In the genomic region with DNA sequence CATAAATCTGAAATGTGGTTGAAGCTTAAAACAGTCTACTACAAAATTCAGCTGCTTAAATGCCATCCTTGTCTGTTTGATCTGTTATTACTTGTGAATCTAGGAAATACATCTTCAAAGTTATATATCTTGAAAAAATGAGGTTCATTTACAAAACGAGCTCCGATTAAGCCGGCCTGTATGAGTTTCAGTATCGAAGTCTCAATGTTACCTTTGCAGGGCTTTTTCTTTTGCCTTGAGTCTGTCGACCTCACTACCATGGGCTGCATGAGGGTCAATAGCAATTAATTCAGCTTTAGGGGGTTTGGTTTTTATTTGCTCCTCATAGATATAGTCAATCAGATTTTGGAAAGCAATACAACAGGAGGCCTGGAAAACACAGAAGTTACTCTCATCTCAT, we compare ENCODE assay signal across 17 cellular contexts. TPM values are rescaled to one million over a fixed set of nuclear protein-coding genes. Genes with fewer than 3 reads are reported as not detected.
DNase-seq lines count a peak whose midpoint lies in the region; ATAC-seq and TF ChIP-seq lines count a peak whose summit lies in the region.
"Had no signal": no experiment of that assay in that cellular context is flagged by ENCODE, and none has a peak within 500 bp of the region (broad histone marks: within the 10 kb centered on the region; RNA-seq: fewer than 3 reads in every experiment).

No MANE protein-coding gene starts in this region.

- peaks cover 5% of the 10 kb centered on the region for H3K36me3 Mint-ChIP-seq in activated T-cell treated with anti-CD3 and anti-CD28 coated beads, Interleukin-2, amount 50 U/mL, for 4 hours (ENCODE audit: insufficient read depth)
- H3K36me3 Mint-ChIP-seq in stimulated activated effector memory CD8-positive, alpha-beta T cell treated with anti-CD3 and anti-CD28 coated beads, Interleukin-12 subunit alpha, Interleukin-12 subunit beta, amount 100 ng/mL, for 72 hours, result no peaks in the 10 kb centered on the region
- H3K36me3 Mint-ChIP-seq in chondrocyte (ENCODE audit: low read depth), result peaks cover 4% of the 10 kb centered on the region

- H3K79me2 ChIP-seq in Loucy (ENCODE audit: insufficient read depth, low read length), result no peaks in the 10 kb centered on the region
- H3K79me2 ChIP-seq: parathyroid adenoma had no signal

- H4K20me1 ChIP-seq in Loucy (ENCODE audit: insufficient read depth, low read length, poor library complexity, severe bottlenecking), result no peaks in the 10 kb centered on the region

- peak overlapping the region; percentile 24 for H3K4me3 Mint-ChIP-seq in activated T-cell treated with anti-CD3 and anti-CD28 coated beads, Interleukin-2, amount 50 U/mL, for 4 hours
- peak overlapping the region; percentile 1 for H3K4me3 Mint-ChIP-seq in stimulated activated effector memory CD8-positive, alpha-beta T cell treated with anti-CD3 and anti-CD28 coated beads, Interleukin-12 subunit alpha, Interleukin-12 subunit beta, amount 100 ng/mL, for 72 hours
- H3K4me3 Mint-ChIP-seq in chondrocyte (ENCODE audit: unreplicated experiment), result no peak overlapping the region

- H3F3A ChIP-seq in Loucy (ENCODE audit: low read depth), result no peaks in the 10 kb centered on the region

- peak overlapping the region; percentile 62 for H3K4me2 ChIP-seq in Loucy (ENCODE audit: low read depth, low read length, poor library complexity, severe bottlenecking)

- no peaks in the 10 kb centered on the region for H3K27me3 ChIP-seq in Loucy (ENCODE audit: insufficient read depth, low read length, poor library complexity, severe bottlenecking)
- H3K27me3 ChIP-seq: SJSA1 had no signal

- peaks cover 6% of the 10 kb centered on the region for H3K9me3 Mint-ChIP-seq in activated T-cell treated with anti-CD3 and anti-CD28 coated beads, Interleukin-2, amount 50 U/mL, for 4 hours
- peaks cover 7% of the 10 kb centered on the region for H3K9me3 Mint-ChIP-seq in stimulated activated effector memory CD8-positive, alpha-beta T cell treated with anti-CD3 and anti-CD28 coated beads, Interleukin-12 subunit alpha, Interleukin-12 subunit beta, amount 100 ng/mL, for 72 hours
- peaks cover 9% of the 10 kb centered on the region for H3K9me3 Mint-ChIP-seq in chondrocyte (ENCODE audit: low read depth)

- H3K9me3 ChIP-seq in Loucy (ENCODE audit: insufficient read depth, low read depth, low read length), result peaks cover 8% of the 10 kb centered on the region
- H3K9me3 ChIP-seq: SJSA1 had no signal

- no peak for ATAC-seq in activated T-cell treated with anti-CD3 and anti-CD28 coated beads, Interleukin-2, amount 50 U/mL, for 4 hours
- ATAC-seq in GM21723 (IDR thresholded peaks at IDR 0.05; ENCODE audit: unreplicated experiment), result peak; percentile 31
- no peak for ATAC-seq in stimulated activated effector memory CD8-positive, alpha-beta T cell treated with anti-CD3 and anti-CD28 coated beads, Interleukin-12 subunit alpha, Interleukin-12 subunit beta, amount 100 ng/mL, for 72 hours

- H3K36me3 ChIP-seq in Loucy (ENCODE audit: insufficient read depth, low read length), result no peaks in the 10 kb centered on the region
- H3K36me3 ChIP-seq: SJSA1, thoracic aorta had no signal

- peak overlapping the region; percentile 33 for H3K9ac ChIP-seq in Loucy (ENCODE audit: low read depth, low read length, poor library complexity, severe bottlenecking)
- H3K9ac ChIP-seq: parathyroid adenoma had no signal

- H3K4me1 Mint-ChIP-seq in activated T-cell treated with anti-CD3 and anti-CD28 coated beads, Interleukin-2, amount 50 U/mL, for 4 hours (ENCODE audit: low read depth), result peaks cover 25% of the 10 kb centered on the region
- peaks cover 6% of the 10 kb centered on the region for H3K4me1 Mint-ChIP-seq in stimulated activated effector memory CD8-positive, alpha-beta T cell treated with anti-CD3 and anti-CD28 coated beads, Interleukin-12 subunit alpha, Interleukin-12 subunit beta, amount 100 ng/mL, for 72 hours
- no peaks in the 10 kb centered on the region for H3K4me1 Mint-ChIP-seq in chondrocyte (ENCODE audit: low read depth)

- peak overlapping the region; percentile 82 for H2AFZ ChIP-seq in Loucy (ENCODE audit: low read length)
- H2AFZ ChIP-seq: parathyroid adenoma had no signal

- H3K9me2 ChIP-seq in Loucy (replicated peaks; ENCODE audit: low read depth, low read length), result no peaks in the 10 kb centered on the region

- DNase-seq in activated T-cell treated with anti-CD3 and anti-CD28 coated beads, Interleukin-2, amount 50 U/mL, for 4 hours, result no peak
- DNase-seq in activated T-cell treated with anti-CD3 and anti-CD28 coated beads, Interleukin-2, amount 50 U/mL, for 48 hours, result no peak
- DNase-seq in stimulated activated effector memory CD8-positive, alpha-beta T cell treated with anti-CD3 and anti-CD28 coated beads, Interleukin-12 subunit alpha, Interleukin-12 subunit beta, amount 100 ng/mL, for 72 hours (ENCODE audit: low spot score in 2 of 2), result no peak
- DNase-seq in OCI-M2 (lab: John Stamatoyannopoulos, UW; ENCODE audit: unreplicated experiment) (no peak), D341Med (ENCODE audit: low spot score) (no peak), chondrocyte (ENCODE audit: low spot score) (no peak)
- DNase-seq: activated CD8-positive, alpha-beta memory T cell treated with anti-CD3 and anti-CD28 coated beads, Interleukin-2, amount 50 U/mL, for 4 hours; H7; islet precursor cell; MV-4-11; NCI-H2171 treated with DMSO at 0.1 percent for 48 hours; stimulated activated CD4-positive, alpha-beta T cell treated with anti-CD3 and anti-CD28 coated beads, Interleukin-12 subunit alpha, Interleukin-12 subunit beta, amount 100 ng/mL, for 4 hours had no signal

- H3K27me3 Mint-ChIP-seq in activated T-cell treated with anti-CD3 and anti-CD28 coated beads, Interleukin-2, amount 50 U/mL, for 4 hours (ENCODE audit: low read depth), result no peaks in the 10 kb centered on the region
- no peaks in the 10 kb centered on the region for H3K27me3 Mint-ChIP-seq in chondrocyte (ENCODE audit: low read depth)

- H3K4me3 ChIP-seq in Loucy (ENCODE audit: low read length, poor library complexity, severe bottlenecking), result peak overlapping the region; percentile 19
- H3K4me3 ChIP-seq: SJSA1, thoracic aorta had no signal

- no peak for TF ChIP-seq CTCF in Loucy (conservative IDR thresholded peaks at IDR 0.05; ENCODE audit: low read length)
- TF ChIP-seq CTCF in chondrocyte (IDR thresholded peaks at IDR 0.05), result no peak

- H3K4me1 ChIP-seq in Loucy (ENCODE audit: insufficient read depth, low read length, poor library complexity, severe bottlenecking), result peaks cover 32% of the 10 kb centered on the region
- H3K4me1 ChIP-seq: parathyroid adenoma, SJSA1 had no signal

- no peak overlapping the region for H3K27ac Mint-ChIP-seq in stimulated activated effector memory CD8-positive, alpha-beta T cell treated with anti-CD3 and anti-CD28 coated beads, Interleukin-12 subunit alpha, Interleukin-12 subunit beta, amount 100 ng/mL, for 72 hours
- no peak overlapping the region for H3K27ac Mint-ChIP-seq in chondrocyte (ENCODE audit: unreplicated experiment)

RNA-seq across cellular contexts. Expression of a gene that starts 23.2 kb away (rescaled TPM):
- not detected for total RNA-seq in activated T-cell treated with anti-CD3 and anti-CD28 coated beads, Interleukin-2, amount 50 U/mL, for 4 hours
- total RNA-seq in chondrocyte, result not detected in 3 replicates
- total RNA-seq: SJSA1, thoracic aorta had no signal
